In genomic region chr20:49245921-49246740, GRCh38 we compare ENCODE assay signal across 8 cellular contexts. TPM values are rescaled to one million over a fixed set of nuclear protein-coding genes. Genes with fewer than 3 reads are reported as not detected.
DNase-seq lines count a peak whose midpoint lies in the region; ATAC-seq and TF ChIP-seq lines count a peak whose summit lies in the region.

No MANE protein-coding gene starts in this region.

- TF ChIP-seq CTCF in HL-60 (IDR thresholded peaks at IDR 0.05; ENCODE audit: insufficient read depth, low read length) (peak; percentile 60), PC-9 (conservative IDR thresholded peaks at IDR 0.05) (peak; percentile 82), left lung (IDR thresholded peaks at IDR 0.05) (peak; percentile 49 to 55), tibial nerve (IDR thresholded peaks at IDR 0.05) (peak; percentile 12 to 55 (median 40))

- peak; percentile 86 for ATAC-seq in left lung
- ATAC-seq in GM19455 (IDR thresholded peaks at IDR 0.05; ENCODE audit: unreplicated experiment) = no peak

- no TSS peak for BruUV-seq in PC-9 (replicated peaks; lab: Mats Ljungman, UMichigan)

- POLR2A ChIA-PET in PC-9 (lab: Charles Lee; ENCODE audit: unreplicated experiment) = interaction anchor here (0.5 to 0.8 kb wide), 5 partner anchors 22 to 625 kb away, joined by 3 to 13 read pairs (median 6); no protein-coding TSS in a partner anchor

- peak; percentile 71 for DNase-seq in DMS 273 (lab: John Stamatoyannopoulos, UW; ENCODE audit: unreplicated experiment)
- DNase-seq in DMS 273 treated with DMSO at 0.1 percent for 48 hours (lab: John Stamatoyannopoulos, UW) = no peak
- peak in 1 of 2 experiments; percentile 41 for DNase-seq in HL-60 (ENCODE audit: low read depth in 1 of 2, low spot score in 1 of 2)
- peak; percentile 39 to 52 for DNase-seq in PC-9
- DNase-seq in central memory CD4-positive, alpha-beta T cell = peak; percentile 25
- no peak for DNase-seq in left lung
- DNase-seq in tibial nerve (ENCODE audit: low spot score in 2 of 2) = peak in 1 of 2 donors; percentile 25

- 37 to 56% methylated on average over 3 of the region's 3 CpGs for WGBS in tibial nerve, 2 donors

- H3K4me3 ChIP-seq in HL-60 (replicated peaks; ENCODE audit: insufficient read depth, low read length) (no peak overlapping the region), PC-9 (no peak overlapping the region), left lung (no peak overlapping the region), tibial nerve (no peak overlapping the region)

- peaks cover 26% of the 10 kb centered on the region for H4K20me1 ChIP-seq in PC-9 (ENCODE audit: insufficient read depth)

- intact Hi-C loops in PC-9 (cut with micrococcal nuclease; ENCODE audit: unreplicated experiment) (loop anchor here (1.0 to 5.0 kb wide), 2 partner anchors 77 to 286 kb away; no protein-coding TSS in a partner anchor), left lung (cut with DNase I) (loop anchor here in 1 of 2 donors (10.0 kb wide), 1 partner anchor 79 kb away; no protein-coding TSS in a partner anchor)

- H3F3A ChIP-seq in PC-9 (ENCODE audit: insufficient read depth, low read depth) = peaks cover 61% of the 10 kb centered on the region

- H3K27me3 ChIP-seq in HL-60 (ENCODE audit: insufficient read depth, poor library complexity, severe bottlenecking) (no peaks in the 10 kb centered on the region), PC-9 (ENCODE audit: insufficient read depth, low read depth) (no peaks in the 10 kb centered on the region), left lung (no peaks in the 10 kb centered on the region), tibial nerve (no peaks in the 10 kb centered on the region)

- no peak overlapping the region for H3K27ac ChIP-seq in HL-60 (replicated peaks)
- H3K27ac ChIP-seq in PC-9 = no peak overlapping the region
- no peak overlapping the region for H3K27ac ChIP-seq in left lung
- H3K27ac ChIP-seq in tibial nerve = peak overlapping the region in 1 of 4 donors; percentile 8

- no peaks in the 10 kb centered on the region for H3K79me2 ChIP-seq in PC-9 (ENCODE audit: low read depth)

- H3K4me1 ChIP-seq in PC-9 (replicated peaks; ENCODE audit: insufficient read depth) = no peaks in the 10 kb centered on the region
- H3K4me1 ChIP-seq in left lung = peaks cover 0 to 15% of the 10 kb centered on the region in 2 donors
- no peaks in the 10 kb centered on the region for H3K4me1 ChIP-seq in tibial nerve

- no peaks in the 10 kb centered on the region for H3K9me3 ChIP-seq in PC-9 (ENCODE audit: insufficient read depth, low read depth)
- H3K9me3 ChIP-seq in left lung = no peaks in the 10 kb centered on the region
- no peaks in the 10 kb centered on the region for H3K9me3 ChIP-seq in tibial nerve

- H3K36me3 ChIP-seq in PC-9 (ENCODE audit: low read depth) = peaks cover 36% of the 10 kb centered on the region
- peaks cover 0 to 100% of the 10 kb centered on the region in 2 donors for H3K36me3 ChIP-seq in left lung
- H3K36me3 ChIP-seq in tibial nerve = peaks cover 4 to 99% (median 58%) of the 10 kb centered on the region in 3 donors

- no peak overlapping the region for H3K4me2 ChIP-seq in PC-9

- H3K9me2 ChIP-seq in PC-9 (ENCODE audit: insufficient read depth) = no peaks in the 10 kb centered on the region

- CTCF ChIA-PET in PC-9 (lab: Charles Lee) = interaction anchor here (0.5 to 2.2 kb wide), 12 partner anchors 17 to 572 kb away, joined by 3 to 12 read pairs (median 4); no protein-coding TSS in a partner anchor

- no peak overlapping the region for H2AFZ ChIP-seq in PC-9

- TF ChIP-seq POLR2A in tibial nerve (IDR thresholded peaks at IDR 0.05) = no peak

- no peak for TF ChIP-seq EP300 in tibial nerve (IDR thresholded peaks at IDR 0.05)

RNA-seq across cellular contexts. Expression of gene DDX27, which starts 26.9 kb away (rescaled TPM):
- total RNA-seq in PC-9 (2021) (50.6 and 64.4 TPM in 2 replicates), left lung (10 to 100 TPM; 21.8 to 22.2 TPM), tibial nerve (10 to 100 TPM; 24.5 to 33.4 (median 28.3) TPM)

RNA-seq across cellular contexts. Expression of gene ZNFX1, which starts 31.7 kb away (rescaled TPM):
- 24.1 and 29.7 TPM in 2 replicates for total RNA-seq in PC-9 (2021)
- total RNA-seq in left lung = 10 to 100 TPM; 39.6 to 41.0 TPM
- total RNA-seq in tibial nerve = 10 to 100 TPM; 35.0 to 45.2 (median 39.1) TPM

RNA-seq across cellular contexts. Expression of gene STAU1, which starts 58.0 kb away (rescaled TPM):
- 127 and 153 TPM in 2 replicates for total RNA-seq in PC-9 (2021)
- 10 to 100 TPM; 68.6 to 83.0 TPM for total RNA-seq in left lung
- total RNA-seq in tibial nerve = 10 to 100 TPM; 64.2 to 79.8 (median 70.9) TPM

Comparison
In these comparisons a context has a peak if more than half of its experiments do, and no peak if none do; other contexts are left out.
1. DNase-seq: peak in DMS 273 (single experiment), PC-9 (2 of 2) and central memory CD4-positive, alpha-beta T cell (single experiment); none in DMS 273 treated with DMSO at 0.1 percent for 48 hours (single experiment) and left lung (0 of 2).
2. Peak in every context shown above with its lines, with median percentiles within 50 percentile points of each other: CTCF ChIP-seq.